Comparison of ENCODE assay signal across 8 cellular contexts in the genomic region with DNA sequence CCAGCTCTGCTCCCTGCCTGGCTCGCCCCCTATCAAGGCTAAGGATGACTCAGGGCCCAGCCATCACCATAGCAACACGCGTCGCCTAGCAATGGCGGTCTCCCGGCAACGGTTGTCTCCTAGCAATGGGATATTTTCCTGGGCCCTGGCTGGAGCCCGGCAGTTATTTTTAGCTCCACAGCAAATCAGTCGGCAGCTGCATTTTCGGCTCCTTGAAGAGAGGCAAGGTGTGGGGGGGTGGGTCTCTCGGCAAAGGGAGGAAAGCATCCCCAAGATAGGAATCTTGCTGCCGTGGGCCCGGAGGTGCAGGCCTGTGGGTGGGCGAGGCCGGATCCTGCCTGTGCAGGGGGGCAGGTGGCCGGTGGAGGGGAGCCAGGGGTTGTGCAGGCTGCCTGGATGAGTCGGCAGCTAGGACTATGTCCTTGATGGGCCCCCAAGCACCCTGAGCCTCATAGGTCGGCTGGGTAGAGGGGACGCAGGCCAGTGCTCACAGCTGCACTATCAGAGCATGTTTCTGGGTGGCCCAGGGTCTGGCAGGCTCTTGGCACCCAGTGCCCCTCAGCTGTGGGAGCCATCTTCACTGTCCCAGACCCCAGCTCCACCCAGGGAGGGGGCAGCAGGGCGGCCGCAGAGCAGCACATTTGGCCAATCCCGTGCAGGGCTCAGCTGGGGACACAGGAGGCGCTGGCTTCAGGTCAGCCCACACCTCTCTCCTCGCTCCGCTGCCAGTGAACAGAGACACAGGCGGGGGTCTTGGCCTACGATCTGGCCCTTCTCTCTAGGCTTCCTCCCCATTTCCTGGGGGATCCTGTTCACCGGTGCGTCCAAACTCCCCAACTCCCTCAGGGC. TPM values are rescaled to one million over a fixed set of nuclear protein-coding genes. Genes with fewer than 3 reads are reported as not detected.
DNase-seq lines count a peak whose midpoint lies in the region; ATAC-seq and TF ChIP-seq lines count a peak whose summit lies in the region.

No MANE protein-coding gene starts in this region.

- H3K4me1 Mint-ChIP-seq in mesothelial cell of epicardium, result no peaks in the 10 kb centered on the region

- peaks cover 24% of the 10 kb centered on the region for H3K27me3 ChIP-seq in brain microvascular endothelial cell (replicated peaks)
- H3K27me3 ChIP-seq in neuron (ENCODE audit: insufficient read depth, low read length), result no peaks in the 10 kb centered on the region

- H3K4me1 ChIP-seq in neuron (ENCODE audit: insufficient read depth, low read length), result peaks cover 55% of the 10 kb centered on the region

- H3K4me3 ChIP-seq in brain microvascular endothelial cell (ENCODE audit: low read depth, low read length), result no peak overlapping the region
- H3K4me3 ChIP-seq in neuron (ENCODE audit: low read length), result peak overlapping the region; percentile 29

- H2AFZ ChIP-seq in neuron (ENCODE audit: low read depth, low read length), result no peak overlapping the region

- TF ChIP-seq CTCF in brain microvascular endothelial cell (IDR thresholded peaks at IDR 0.05; ENCODE audit: low read depth, low read length, missing control alignments) (no peak), mesothelial cell of epicardium (IDR thresholded peaks at IDR 0.05; ENCODE audit: unreplicated experiment) (no peak)

- no peaks in the 10 kb centered on the region for H3K9me3 ChIP-seq in neuron (ENCODE audit: low read length)

- no peak overlapping the region for H3K27ac Mint-ChIP-seq in mesothelial cell of epicardium

- ATAC-seq in GM19328 (IDR thresholded peaks at IDR 0.05; ENCODE audit: unreplicated experiment), result no peak

- no peaks in the 10 kb centered on the region for H3K9me3 Mint-ChIP-seq in mesothelial cell of epicardium

- peak; percentile 61 for DNase-seq in GM03348 (ENCODE audit: low spot score)
- peak; percentile 79 for DNase-seq in NCI-H2107 (lab: John Stamatoyannopoulos, UW)
- DNase-seq in brain microvascular endothelial cell, result peak; percentile 96
- DNase-seq in T-helper 1 cell, result no peak
- DNase-seq in stimulated activated CD4-positive, alpha-beta T cell treated with anti-CD3 and anti-CD28 coated beads, Interleukin-4, amount 100 ng/mL, for 24 hours, result no peak
- no peak for DNase-seq in mesothelial cell of epicardium (ENCODE audit: low spot score in 2 of 2, unreplicated experiment in 2 of 2)

- H3K36me3 Mint-ChIP-seq in mesothelial cell of epicardium, result no peaks in the 10 kb centered on the region

- H3K4me3 Mint-ChIP-seq in mesothelial cell of epicardium, result no peak overlapping the region

- in situ Hi-C loops in brain microvascular endothelial cell (cut with HindIII; ENCODE audit: low pct_ligation_motif_present, low sequenced_read_pairs), result loop anchor here (25.0 kb wide), 1 partner anchor 277 kb away; the partner anchor contains the start of gene SOX8

- H3K27ac ChIP-seq in brain microvascular endothelial cell, result no peak overlapping the region

- H3K27me3 Mint-ChIP-seq in mesothelial cell of epicardium (ENCODE audit: low read depth), result peaks cover 74% of the 10 kb centered on the region

- no peaks in the 10 kb centered on the region for H3K36me3 ChIP-seq in brain microvascular endothelial cell (replicated peaks)
- no peaks in the 10 kb centered on the region for H3K36me3 ChIP-seq in neuron (ENCODE audit: insufficient read depth, low read length)

RNA-seq across cellular contexts. Expression of gene FBXL16, which starts 4.3 kb away (rescaled TPM):
- total RNA-seq in mesothelial cell of epicardium, result 0.18 to 0.85 TPM (median 0.23 TPM) in 3 replicates

RNA-seq across cellular contexts. Expression of gene METRN, which starts 5.0 kb away (rescaled TPM):
- total RNA-seq in mesothelial cell of epicardium, result 12.8 to 15.3 TPM (median 15.1 TPM) in 3 replicates

RNA-seq across cellular contexts. Expression of gene ANTKMT, which starts 11.1 kb away (rescaled TPM):
- 26.2 to 33.8 TPM (median 27.5 TPM) in 3 replicates for total RNA-seq in mesothelial cell of epicardium

RNA-seq across cellular contexts. Expression of gene CCDC78, which starts 16.4 kb away (rescaled TPM):
- 2.5 to 3.2 TPM (median 2.7 TPM) in 3 replicates for total RNA-seq in mesothelial cell of epicardium

RNA-seq across cellular contexts. Expression of gene HAGHL, which starts 17.0 kb away (rescaled TPM):
- total RNA-seq in mesothelial cell of epicardium, result 6.4 to 8.6 TPM (median 7.4 TPM) in 3 replicates

Comparison
In these comparisons a context has a peak if more than half of its experiments do, and no peak if none do; other contexts are left out.
1. DNase-seq: peak in GM03348 (single experiment), NCI-H2107 (single experiment) and brain microvascular endothelial cell (single experiment); none in T-helper 1 cell (0 of 5), stimulated activated CD4-positive, alpha-beta T cell treated with anti-CD3 and anti-CD28 coated beads, Interleukin-4, amount 100 ng/mL, for 24 hours (single experiment) and mesothelial cell of epicardium (0 of 2).